Comparison of ENCODE assay signal across 24 cellular contexts in the genomic region with DNA sequence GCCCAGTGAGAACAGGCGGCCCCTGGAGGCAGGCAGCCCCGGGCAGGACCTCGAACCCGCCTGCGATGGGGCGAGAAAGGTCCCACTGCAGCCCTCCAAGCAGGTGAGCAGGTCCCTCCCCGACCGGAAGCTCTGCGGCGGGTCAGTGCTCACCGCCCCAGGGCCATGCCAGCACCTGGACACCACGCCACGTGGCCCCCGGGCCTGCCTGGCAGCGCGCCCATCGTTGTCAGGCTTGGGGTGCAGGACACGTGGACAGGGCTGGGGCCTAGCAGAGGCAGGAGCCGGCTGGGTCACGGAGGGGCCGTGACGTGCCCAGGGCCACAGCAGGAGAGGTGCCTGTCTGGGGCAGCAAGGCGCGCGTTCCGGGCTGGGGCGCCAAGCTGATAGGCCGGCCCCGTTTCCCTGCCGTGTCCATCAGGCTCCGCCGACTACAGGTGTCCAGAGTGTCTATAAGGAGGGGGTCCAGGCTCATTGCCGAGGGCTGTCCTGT.
"Had no signal": no experiment of that assay in that cellular context is flagged by ENCODE, and none has a peak within 500 bp of the region (broad histone marks: within the 10 kb centered on the region; RNA-seq: fewer than 3 reads in every experiment).

No MANE protein-coding gene starts in this region.

- H3K9me3 Mint-ChIP-seq: immature natural killer cell; mesothelial cell of epicardium; naive B cell; natural killer cell; nephron progenitor cell; neural progenitor cell; stimulated activated memory B cell treated with anti-CD40 and anti-IgM and Interleukin-4, amounts not matched to agents 10 μg/mL and 1 μg/mL and 100 μg/mL, for 72 hours; stimulated activated naive CD8-positive, alpha-beta T cell treated with anti-CD3 and anti-CD28 coated beads, Interleukin-15, amount 100 ng/mL, for 72 hours; type B pancreatic cell had no signal

- H3K27ac ChIP-seq: hepatocyte, neural progenitor cell, ovary, sigmoid colon, uterus had no signal

- H3K27ac Mint-ChIP-seq: immature natural killer cell; mesothelial cell of epicardium; natural killer cell; nephron progenitor cell; neural progenitor cell; progenitor cell of endocrine pancreas; stimulated activated memory B cell treated with anti-CD40 and anti-IgM and Interleukin-4, amounts not matched to agents 10 μg/mL and 1 μg/mL and 100 μg/mL, for 72 hours; stimulated activated naive CD8-positive, alpha-beta T cell treated with anti-CD3 and anti-CD28 coated beads, Interleukin-15, amount 100 ng/mL, for 72 hours; type B pancreatic cell had no signal

- H3K4me3 Mint-ChIP-seq: immature natural killer cell; mesothelial cell of epicardium; natural killer cell; nephron progenitor cell; neural progenitor cell; stimulated activated memory B cell treated with anti-CD40 and anti-IgM and Interleukin-4, amounts not matched to agents 10 μg/mL and 1 μg/mL and 100 μg/mL, for 72 hours; type B pancreatic cell had no signal

- H3K9me3 ChIP-seq: left ventricle myocardium inferior, ovary, right atrium auricular region, sigmoid colon, spleen, tibial nerve, uterus had no signal

- H3K27me3 Mint-ChIP-seq: naive B cell; progenitor cell of endocrine pancreas; stimulated activated memory B cell treated with anti-CD40 and anti-IgM and Interleukin-4, amounts not matched to agents 10 μg/mL and 1 μg/mL and 100 μg/mL, for 72 hours; stimulated activated naive CD8-positive, alpha-beta T cell treated with anti-CD3 and anti-CD28 coated beads, Interleukin-15, amount 100 ng/mL, for 72 hours; type B pancreatic cell had no signal

- FAIRE-seq: islet of Langerhans, small intestine had no signal

- H2AFZ ChIP-seq: hepatocyte, neural progenitor cell had no signal

- H3K36me3 ChIP-seq: neural progenitor cell, ovary, uterus had no signal

- H3K9ac ChIP-seq: neural progenitor cell had no signal

- H3K4me3 ChIP-seq: hepatocyte, left ventricle myocardium inferior, lung, neural progenitor cell, ovary, right atrium auricular region, sigmoid colon, spleen, tibial nerve, uterus had no signal

- DNase-seq: immature natural killer cell; left ventricle myocardium inferior; naive B cell; natural killer cell; nephron progenitor cell; ovary; sigmoid colon; small intestine; spleen; stimulated activated CD4-positive, alpha-beta T cell treated with anti-CD3 and anti-CD28 coated beads, Interleukin-4, amount 100 ng/mL, for 4 hours; stimulated activated CD8-positive, alpha-beta memory T cell treated with anti-CD3 and anti-CD28 coated beads, Interleukin-4, amount 100 ng/mL, for 48 hours; stimulated activated naive CD4-positive, alpha-beta T cell treated with Interleukin-2 at 50 U/mL for 16 hours; stimulated activated naive CD8-positive, alpha-beta T cell treated with anti-CD3 and anti-CD28 coated beads, Interleukin-15, amount 100 ng/mL, for 72 hours; uterus had no signal

- H3K27me3 ChIP-seq: hepatocyte, neural progenitor cell, ovary, right atrium auricular region, sigmoid colon, spleen, tibial nerve, uterus had no signal

- ATAC-seq: natural killer cell; stimulated activated memory B cell treated with anti-CD40 and anti-IgM and Interleukin-4, amounts not matched to agents 10 μg/mL and 1 μg/mL and 100 μg/mL, for 72 hours; stimulated activated naive CD8-positive, alpha-beta T cell treated with anti-CD3 and anti-CD28 coated beads, Interleukin-15, amount 100 ng/mL, for 72 hours had no signal

- H3K4me2 ChIP-seq: hepatocyte, neural progenitor cell had no signal

- H3K36me3 Mint-ChIP-seq: immature natural killer cell, mesothelial cell of epicardium, naive B cell, natural killer cell, neural progenitor cell, type B pancreatic cell had no signal
